8 cellular contexts compared by ENCODE assay signal in genomic region chr22:37907036-37907954, GRCh38. TPM values are rescaled to one million over a fixed set of nuclear protein-coding genes. Genes with fewer than 3 reads are reported as not detected.
DNase-seq lines count a peak whose midpoint lies in the region; ATAC-seq, FAIRE-seq and TF ChIP-seq lines count a peak whose summit lies in the region.

No MANE protein-coding gene starts in this region.

- H3K4me1 ChIP-seq in Panc1 (ENCODE audit: control insufficient read depth, insufficient read depth, low read length) (peaks cover 12% of the 10 kb centered on the region), pancreas (no peaks in the 10 kb centered on the region)

- H3K4me3 ChIP-seq in Panc1 (ENCODE audit: low read depth in 2 of 2, low read length in 2 of 2), result peak overlapping the region; percentile 63 to 75
- peak overlapping the region; percentile 83 for H3K4me3 ChIP-seq in epithelial cell of proximal tubule (ENCODE audit: low read depth, low read length)
- peak overlapping the region; percentile 36 to 73 (median 65) for H3K4me3 ChIP-seq in pancreas

- BruUV-seq in Panc1 (replicated peaks; lab: Mats Ljungman, UMichigan), result TSS peak; percentile 55

- peak overlapping the region; percentile 76 for H3K27ac ChIP-seq in Panc1 (ENCODE audit: low read length)
- H3K27ac ChIP-seq in pancreas, result peak overlapping the region; percentile 1 to 58 (median 40)

- intact Hi-C loops in Panc1 (cut with micrococcal nuclease; ENCODE audit: unreplicated experiment) (no loop called here), pancreas (cut with DNase I) (no loop called here), posterior vena cava (cut with DNase I) (no loop called here)

- no peak for TF ChIP-seq CTCF in Panc1 (IDR thresholded peaks at IDR 0.05)
- TF ChIP-seq CTCF in epithelial cell of proximal tubule (conservative IDR thresholded peaks at IDR 0.05; ENCODE audit: low read depth, low read length), result no peak
- no peak for TF ChIP-seq CTCF in pancreas (IDR thresholded peaks at IDR 0.05)

- H3K9me3 ChIP-seq in Panc1 (ENCODE audit: control insufficient read depth, insufficient read depth, low read depth, low read length) (no peaks in the 10 kb centered on the region), pancreas (no peaks in the 10 kb centered on the region)

- TF ChIP-seq POLR2A in erythroblast (IDR thresholded peaks at IDR 0.05; ENCODE audit: low read length), result no peak

- CTCF ChIA-PET in Panc1 (lab: Charles Lee), result interaction anchor here (0.6 kb wide), 1 partner anchor 24 kb away, joined by 3 read pairs; no protein-coding TSS in a partner anchor

- H3K27me3 ChIP-seq in Panc1 (ENCODE audit: control insufficient read depth, insufficient read depth, low read length) (no peaks in the 10 kb centered on the region), pancreas (no peaks in the 10 kb centered on the region)

- WGBS in pancreas, 2 donors, result 18% methylated on average over 19 of the region's 19 CpGs

- peak; percentile 58 for DNase-seq in ELR (ENCODE audit: low read depth)
- DNase-seq in Panc1 (ENCODE audit: low read depth, low spot score), result no peak
- no peak for DNase-seq in epithelial cell of proximal tubule (ENCODE audit: low read depth)
- DNase-seq in pancreas, result peak in 1 of 6 donors; percentile 59
- DNase-seq in left lobe of liver (ENCODE audit: low spot score), result no peak
- DNase-seq in erythroblast (lab: John Stamatoyannopoulos, UW), result no peak
- DNase-seq in posterior vena cava (ENCODE audit: low spot score), result no peak

- no peak for FAIRE-seq in pancreas (lab: Jason Lieb, UNC)

- ATAC-seq in Panc1 (no peak), pancreas (peak in 3 of 4 donors; percentile 7 to 26 (median 21)), left lobe of liver (no peak), GM19351 (IDR thresholded peaks at IDR 0.05; ENCODE audit: unreplicated experiment) (no peak)

- H3K36me3 ChIP-seq in Panc1 (ENCODE audit: control insufficient read depth, insufficient read depth, low read length) (no peaks in the 10 kb centered on the region), pancreas (no peaks in the 10 kb centered on the region)

- in situ Hi-C loops in Panc1 (cut with HindIII; ENCODE audit: low pct_unique_long_range_greater_than_20kb, low sequenced_read_pairs), result no loop called here

- POLR2A ChIA-PET in Panc1 (lab: Charles Lee), result no interaction called here

RNA-seq across cellular contexts. Expression of gene MICALL1, which starts 1.2 kb away (rescaled TPM):
- 34.5 TPM for total RNA-seq in Panc1 (2021; ENCODE audit: unreplicated experiment)
- 40.3 TPM for polyA plus RNA-seq in Panc1 (2012; ENCODE audit: insufficient read length)
- 74.8 and 79.2 TPM in 2 replicates for total RNA-seq in epithelial cell of proximal tubule
- 10 to 100 TPM; 16.5 to 22.3 (median 19.3) TPM for total RNA-seq in pancreas
- polyA plus RNA-seq in pancreas, result 10 to 100 TPM in 1 of 2 donors, 1 to 10 TPM in 1; 8.8 to 19.5 TPM
- 9.5 TPM for total RNA-seq in left lobe of liver
- 10 to 100 TPM; 77.0 to 80.8 TPM for total RNA-seq in posterior vena cava

RNA-seq across cellular contexts. Expression of gene C22orf23, which starts 46.1 kb away (rescaled TPM):
- total RNA-seq in Panc1 (2021; ENCODE audit: unreplicated experiment) (0.49 TPM), epithelial cell of proximal tubule (not detected in 2 replicates), pancreas (under 1 TPM in 4 of 6 donors, not detected in 2; 0.09 to 0.31 (median 0.22) TPM), left lobe of liver (0.25 TPM), posterior vena cava (under 1 TPM; 0.32 to 0.33 TPM)
- 2.5 TPM for polyA plus RNA-seq in Panc1 (2012; ENCODE audit: insufficient read length)
- polyA plus RNA-seq in pancreas, result under 1 TPM; 0.38 to 0.68 TPM

RNA-seq across cellular contexts. Expression of gene POLR2F, which starts 46.2 kb away (rescaled TPM):
- 89.7 TPM for total RNA-seq in Panc1 (2021; ENCODE audit: unreplicated experiment)
- polyA plus RNA-seq in Panc1 (2012; ENCODE audit: insufficient read length), result 141 TPM
- total RNA-seq in epithelial cell of proximal tubule, result 136 and 147 TPM in 2 replicates
- 10 to 100 TPM; 21.2 to 32.5 (median 27.7) TPM for total RNA-seq in pancreas
- polyA plus RNA-seq in pancreas, result 10 to 100 TPM; 61.9 to 74.5 TPM
- total RNA-seq in left lobe of liver, result 64.2 TPM
- total RNA-seq in posterior vena cava, result 10 to 100 TPM; 46.5 to 60.2 TPM

RNA-seq across cellular contexts. Expression of gene EIF3L, which starts 58.1 kb away (rescaled TPM):
- total RNA-seq in Panc1 (2021; ENCODE audit: unreplicated experiment) (211 TPM), epithelial cell of proximal tubule (333 and 418 TPM in 2 replicates), pancreas (100 to 1,000 TPM; 267 to 412 (median 348) TPM), left lobe of liver (136 TPM), posterior vena cava (100 to 1,000 TPM; 260 to 267 TPM)
- 226 TPM for polyA plus RNA-seq in Panc1 (2012; ENCODE audit: insufficient read length)
- 100 to 1,000 TPM; 162 to 242 TPM for polyA plus RNA-seq in pancreas

Comparison
In these comparisons a context has a peak if more than half of its experiments do, and no peak if none do; other contexts are left out.
1. ATAC-seq: peak in pancreas (3 of 4); none in Panc1 (single experiment), left lobe of liver (single experiment) and GM19351 (single experiment).
2. Peak in every context shown above with its lines, with median percentiles within 50 percentile points of each other: H3K4me3 ChIP-seq.